8 cellular contexts compared by ENCODE assay signal in the genomic region with DNA sequence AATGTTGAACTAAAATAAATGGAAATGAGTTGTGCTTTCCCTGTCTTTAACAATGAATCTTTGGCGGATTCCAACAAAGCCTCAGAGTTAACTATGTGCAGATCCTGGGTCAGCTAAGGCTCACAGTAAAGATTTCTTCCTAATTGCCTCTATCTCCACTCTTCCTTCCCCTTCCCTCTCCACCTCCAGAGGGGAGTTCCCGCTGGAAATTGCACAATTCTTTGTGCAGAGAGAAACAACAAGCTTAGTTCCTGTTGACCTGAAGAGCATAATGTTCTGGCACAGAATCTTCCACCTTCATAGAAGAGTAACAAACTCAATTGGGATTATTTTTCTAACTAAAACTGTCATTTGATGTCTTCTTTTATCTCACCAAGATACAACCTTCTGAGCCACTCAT.
DNase-seq lines count a peak whose midpoint lies in the region; ATAC-seq, FAIRE-seq and TF ChIP-seq lines count a peak whose summit lies in the region.
"Not testable (repeated sequence)": the region's sequence is repeated elsewhere in the genome, so short reads cannot be mapped to it uniquely, and the experiment has no call there.

No MANE protein-coding gene starts in this region.

- POLR2A ChIA-PET in endothelial cell of umbilical vein (lab: Charles Lee) = not testable (repeated sequence)

- intact Hi-C loops in endothelial cell of umbilical vein (cut with micrococcal nuclease); Right ventricle myocardium inferior (cut with DNase I); lower lobe of right lung (cut with DNase I): not testable (repeated sequence)

- CTCF ChIA-PET in endothelial cell of umbilical vein (lab: Charles Lee) = not testable (repeated sequence)

- ATAC-seq in Right ventricle myocardium inferior = peak; percentile 31
- ATAC-seq in lower lobe of right lung = peak; percentile 54 to 72

- not testable (repeated sequence) for TF ChIP-seq CTCF in endothelial cell of umbilical vein (IDR thresholded peaks at IDR 0.05; ENCODE audit: extremely low read depth in 1 of 2, insufficient read depth in 1 of 2, low read depth in 1 of 2, low read length in 2 of 2); lower lobe of right lung (IDR thresholded peaks at IDR 0.05)

- peak; percentile 49 for FAIRE-seq in RCC 7860 (lab: Jason Lieb, UNC)
- not testable (repeated sequence) for FAIRE-seq in endothelial cell of umbilical vein (lab: Jason Lieb, UNC)

- H3K9ac ChIP-seq in endothelial cell of umbilical vein (replicated peaks; ENCODE audit: extremely low read depth, insufficient read depth, low read length) = not testable (repeated sequence)

- DNase-seq in CD1c-positive myeloid dendritic cell (ENCODE audit: extremely low spot score) = peak; percentile 15
- DNase-seq in RCC 7860 (ENCODE audit: low spot score); Right ventricle myocardium inferior (ENCODE audit: missing footprints); lower lobe of right lung: not testable (repeated sequence)
- DNase-seq in amniotic epithelial cell (ENCODE audit: low read depth) = peak; percentile 33
- DNase-seq in endothelial cell of umbilical vein (ENCODE audit: low read depth, low spot score) = peak; percentile 1
- DNase-seq in iris pigment epithelial cell (ENCODE audit: low read depth) = peak; percentile 27
- peak; percentile 8 for DNase-seq in renal cortical epithelial cell (ENCODE audit: low read depth)

- not testable (repeated sequence) for H4K20me1 ChIP-seq in endothelial cell of umbilical vein (replicated peaks; ENCODE audit: control insufficient read depth, extremely low read depth, insufficient read depth, low read length)

- H3K9me1 ChIP-seq in endothelial cell of umbilical vein (replicated peaks; ENCODE audit: control insufficient read depth, extremely low read depth, insufficient read depth, low read length) = not testable (repeated sequence)

- H3K9me3 ChIP-seq in endothelial cell of umbilical vein (replicated peaks; ENCODE audit: control insufficient read depth, insufficient read depth, low read length); lower lobe of right lung: not testable (repeated sequence)

- H3K27ac ChIP-seq in endothelial cell of umbilical vein (ENCODE audit: insufficient read depth, low read depth, low read length); lower lobe of right lung: not testable (repeated sequence)

- H3K36me3 ChIP-seq in endothelial cell of umbilical vein (ENCODE audit: control insufficient read depth in 2 of 2, extremely low read depth in 1 of 2, insufficient read depth in 2 of 2, low read length in 2 of 2); lower lobe of right lung: not testable (repeated sequence)

- not testable (repeated sequence) for H3K4me1 ChIP-seq in endothelial cell of umbilical vein (ENCODE audit: control insufficient read depth, extremely low read depth, insufficient read depth, low read length); lower lobe of right lung

- H3K4me2 ChIP-seq in endothelial cell of umbilical vein (ENCODE audit: insufficient read depth, low read length) = not testable (repeated sequence)

- H3K4me3 ChIP-seq in endothelial cell of umbilical vein (replicated peaks in 1 of 3; ENCODE audit: insufficient read depth in 1 of 3, low read depth in 1 of 3, low read length in 3 of 3); lower lobe of right lung: not testable (repeated sequence)

- not testable (repeated sequence) for H3K27me3 ChIP-seq in endothelial cell of umbilical vein (ENCODE audit: control insufficient read depth in 2 of 2, insufficient read depth in 2 of 2, low read length in 2 of 2); lower lobe of right lung (ENCODE audit: low read depth)

- TF ChIP-seq POLR2A in endothelial cell of umbilical vein (IDR thresholded peaks at IDR 0.05; ENCODE audit: low read depth, low read length) = not testable (repeated sequence)

- not testable (repeated sequence) for H2AFZ ChIP-seq in endothelial cell of umbilical vein (ENCODE audit: low read depth, low read length)

- dilution Hi-C loops in endothelial cell of umbilical vein (cut with MboI; ENCODE audit: extremely low pct_ligation_motif_present, low sequenced_read_pairs) = not testable (repeated sequence)

- not testable (repeated sequence) for H3K79me2 ChIP-seq in endothelial cell of umbilical vein (ENCODE audit: control insufficient read depth, insufficient read depth, low read length)

- not testable (repeated sequence) for BruUV-seq in endothelial cell of umbilical vein (replicated peaks; lab: Mats Ljungman, UMichigan)
